ENCODE assay signal across 1 cellular context in the genomic region with DNA sequence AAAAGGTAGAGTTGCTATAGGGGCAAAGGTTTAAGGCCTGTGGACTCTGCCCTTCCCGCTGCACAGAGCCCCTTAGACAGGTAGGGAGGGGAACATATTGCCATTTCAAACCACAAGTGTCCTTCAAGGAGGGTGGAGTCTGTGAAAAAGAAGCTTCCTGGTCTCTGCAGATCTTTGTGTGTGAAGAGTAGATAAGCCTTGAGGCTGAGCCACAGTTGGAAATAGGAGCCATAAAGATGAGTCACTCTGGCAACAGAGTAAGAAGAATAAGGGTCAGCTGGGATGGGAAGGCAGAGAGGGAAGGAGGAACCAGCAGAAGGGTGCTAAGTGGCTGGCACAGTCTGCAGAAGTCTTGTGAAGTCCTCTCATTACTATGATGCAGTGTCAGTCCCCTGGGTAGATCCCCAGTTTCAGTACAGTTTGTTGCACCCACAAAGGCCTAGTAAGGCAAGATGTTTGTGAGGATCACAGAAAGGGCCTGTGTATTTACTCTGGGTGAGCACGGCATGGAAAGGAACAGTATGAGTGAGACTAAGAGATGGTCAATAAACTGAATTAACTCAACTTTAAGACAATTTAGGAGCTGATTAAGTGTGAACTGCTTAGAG.
TF ChIP-seq lines count a peak whose summit lies in the region.

No MANE protein-coding gene starts in this region.

TF ChIP-seq in K562, 482 proteins besides CTCF, POLR2A, EP300 and RAD21 (continued from another document and continues in another):
- TF ChIP-seq FOXK2 (conservative IDR thresholded peaks at IDR 0.05 in 1 of 2, IDR thresholded peaks at IDR 0.05 in 1 of 2; ENCODE audit: low read depth in 2 of 2), result peak; percentile 89 to 94
- TF ChIP-seq ZNF316 (IDR thresholded peaks at IDR 0.05), result peak; percentile 80
- TF ChIP-seq ZNF354B (CRISPR knock-in tag; IDR thresholded peaks at IDR 0.05), result no peak
- no peak for TF ChIP-seq PTTG1 (tag; IDR thresholded peaks at IDR 0.05; ENCODE audit: low read depth)
- no peak; the same call in 1 of the 2 replicates for TF ChIP-seq ZNF644 (tag; IDR thresholded peaks at IDR 0.05; ENCODE audit: low read depth)
- peak; percentile 41; the same call in 1 of the 2 replicates for TF ChIP-seq HCFC1 (IDR thresholded peaks at IDR 0.05; ENCODE audit: low read depth, low read length)
- 0 out of 2 replicates have a peak, but pooled peaks have one; percentile 39 for TF ChIP-seq ZNF224 (CRISPR knock-in tag; IDR thresholded peaks at IDR 0.05)
- no peak for TF ChIP-seq ZNF717 (CRISPR knock-in tag; IDR thresholded peaks at IDR 0.05)
- no peak for TF ChIP-seq ZNF785 (CRISPR knock-in tag; IDR thresholded peaks at IDR 0.05)
- peak; percentile 79 for TF ChIP-seq TAF9B (IDR thresholded peaks at IDR 0.05; ENCODE audit: partially characterized antibody)
- TF ChIP-seq TAF1 (IDR thresholded peaks at IDR 0.05; ENCODE audit: control insufficient read depth, extremely low read depth, insufficient read depth, low read length, severe bottlenecking), result peak; percentile 58
- TF ChIP-seq SPI1 (IDR thresholded peaks at IDR 0.05; ENCODE audit: borderline replicate concordance, low read depth, low read length), result peak; percentile 44
- peak; percentile 98 for TF ChIP-seq JUN (IDR thresholded peaks at IDR 0.05; ENCODE audit: borderline replicate concordance, low read depth, low read length)
- peak; percentile 86; the same call in 1 of the 2 replicates for TF ChIP-seq JUN (CRISPR knock-in tag; IDR thresholded peaks at IDR 0.05; ENCODE audit: borderline replicate concordance)
- TF ChIP-seq ZNF77 (CRISPR knock-in tag; IDR thresholded peaks at IDR 0.05), result no peak
- TF ChIP-seq ZSCAN32 (CRISPR knock-in tag; IDR thresholded peaks at IDR 0.05), result peak; percentile 23; the same call in 1 of the 2 replicates
- TF ChIP-seq MAFG (tag; conservative IDR thresholded peaks at IDR 0.05), result peak; percentile 76
- no peak for TF ChIP-seq ZBTB8A (IDR thresholded peaks at IDR 0.05; ENCODE audit: partially characterized antibody)
- TF ChIP-seq, protein P1, sequence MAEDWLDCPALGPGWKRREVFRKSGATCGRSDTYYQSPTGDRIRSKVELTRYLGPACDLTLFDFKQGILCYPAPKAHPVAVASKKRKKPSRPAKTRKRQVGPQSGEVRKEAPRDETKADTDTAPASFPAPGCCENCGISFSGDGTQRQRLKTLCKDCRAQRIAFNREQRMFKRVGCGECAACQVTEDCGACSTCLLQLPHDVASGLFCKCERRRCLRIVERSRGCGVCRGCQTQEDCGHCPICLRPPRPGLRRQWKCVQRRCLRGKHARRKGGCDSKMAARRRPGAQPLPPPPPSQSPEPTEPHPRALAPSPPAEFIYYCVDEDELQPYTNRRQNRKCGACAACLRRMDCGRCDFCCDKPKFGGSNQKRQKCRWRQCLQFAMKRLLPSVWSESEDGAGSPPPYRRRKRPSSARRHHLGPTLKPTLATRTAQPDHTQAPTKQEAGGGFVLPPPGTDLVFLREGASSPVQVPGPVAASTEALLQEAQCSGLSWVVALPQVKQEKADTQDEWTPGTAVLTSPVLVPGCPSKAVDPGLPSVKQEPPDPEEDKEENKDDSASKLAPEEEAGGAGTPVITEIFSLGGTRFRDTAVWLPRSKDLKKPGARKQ (CRISPR knock-in tag; IDR thresholded peaks at IDR 0.05), result no peak
- TF ChIP-seq, protein P2, sequence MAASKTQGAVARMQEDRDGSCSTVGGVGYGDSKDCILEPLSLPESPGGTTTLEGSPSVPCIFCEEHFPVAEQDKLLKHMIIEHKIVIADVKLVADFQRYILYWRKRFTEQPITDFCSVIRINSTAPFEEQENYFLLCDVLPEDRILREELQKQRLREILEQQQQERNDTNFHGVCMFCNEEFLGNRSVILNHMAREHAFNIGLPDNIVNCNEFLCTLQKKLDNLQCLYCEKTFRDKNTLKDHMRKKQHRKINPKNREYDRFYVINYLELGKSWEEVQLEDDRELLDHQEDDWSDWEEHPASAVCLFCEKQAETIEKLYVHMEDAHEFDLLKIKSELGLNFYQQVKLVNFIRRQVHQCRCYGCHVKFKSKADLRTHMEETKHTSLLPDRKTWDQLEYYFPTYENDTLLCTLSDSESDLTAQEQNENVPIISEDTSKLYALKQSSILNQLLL (CRISPR knock-in tag; IDR thresholded peaks at IDR 0.05; ENCODE audit: borderline replicate concordance), result no peak
- peak; percentile 93 for TF ChIP-seq LCOR (CRISPR knock-in tag; IDR thresholded peaks at IDR 0.05)
- peak; percentile 98 for TF ChIP-seq CBFA2T3 (IDR thresholded peaks at IDR 0.05)
- peak; percentile 91 for TF ChIP-seq DACH1 (IDR thresholded peaks at IDR 0.05; ENCODE audit: partially characterized antibody)
- TF ChIP-seq ZNF311 (CRISPR knock-in tag; IDR thresholded peaks at IDR 0.05), result peak; percentile 76
- TF ChIP-seq, protein P3, sequence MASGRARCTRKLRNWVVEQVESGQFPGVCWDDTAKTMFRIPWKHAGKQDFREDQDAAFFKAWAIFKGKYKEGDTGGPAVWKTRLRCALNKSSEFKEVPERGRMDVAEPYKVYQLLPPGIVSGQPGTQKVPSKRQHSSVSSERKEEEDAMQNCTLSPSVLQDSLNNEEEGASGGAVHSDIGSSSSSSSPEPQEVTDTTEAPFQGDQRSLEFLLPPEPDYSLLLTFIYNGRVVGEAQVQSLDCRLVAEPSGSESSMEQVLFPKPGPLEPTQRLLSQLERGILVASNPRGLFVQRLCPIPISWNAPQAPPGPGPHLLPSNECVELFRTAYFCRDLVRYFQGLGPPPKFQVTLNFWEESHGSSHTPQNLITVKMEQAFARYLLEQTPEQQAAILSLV (tag; IDR thresholded peaks at IDR 0.05), result no peak
- TF ChIP-seq MAZ (CRISPR knock-in tag; conservative IDR thresholded peaks at IDR 0.05 in 1 of 2, IDR thresholded peaks at IDR 0.05 in 1 of 2), result peak; percentile 55 to 80; a peak in 3 of 4 replicates
- TF ChIP-seq, protein P4, sequence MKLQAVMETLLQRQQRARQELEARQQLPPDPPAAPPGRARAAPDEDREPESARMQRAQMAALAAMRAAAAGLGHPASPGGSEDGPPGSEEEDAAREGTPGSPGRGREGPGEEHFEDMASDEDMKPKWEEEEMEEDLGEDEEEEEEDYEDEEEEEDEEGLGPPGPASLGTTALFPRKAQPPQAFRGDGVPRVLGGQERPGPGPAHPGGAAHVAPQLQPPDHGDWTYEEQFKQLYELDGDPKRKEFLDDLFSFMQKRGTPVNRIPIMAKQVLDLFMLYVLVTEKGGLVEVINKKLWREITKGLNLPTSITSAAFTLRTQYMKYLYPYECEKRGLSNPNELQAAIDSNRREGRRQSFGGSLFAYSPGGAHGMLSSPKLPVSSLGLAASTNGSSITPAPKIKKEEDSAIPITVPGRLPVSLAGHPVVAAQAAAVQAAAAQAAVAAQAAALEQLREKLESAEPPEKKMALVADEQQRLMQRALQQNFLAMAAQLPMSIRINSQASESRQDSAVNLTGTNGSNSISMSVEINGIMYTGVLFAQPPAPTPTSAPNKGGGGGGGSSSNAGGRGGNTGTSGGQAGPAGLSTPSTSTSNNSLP (IDR thresholded peaks at IDR 0.05; ENCODE audit: borderline replicate concordance, low read depth, low read length), result peak; percentile 68; the same call in 1 of the 2 replicates
- no peak for TF ChIP-seq SMAD2 (IDR thresholded peaks at IDR 0.05; ENCODE audit: low read depth, low read length)
- TF ChIP-seq RFX1 (IDR thresholded peaks at IDR 0.05), result peak; percentile 81
- TF ChIP-seq, protein P5, sequence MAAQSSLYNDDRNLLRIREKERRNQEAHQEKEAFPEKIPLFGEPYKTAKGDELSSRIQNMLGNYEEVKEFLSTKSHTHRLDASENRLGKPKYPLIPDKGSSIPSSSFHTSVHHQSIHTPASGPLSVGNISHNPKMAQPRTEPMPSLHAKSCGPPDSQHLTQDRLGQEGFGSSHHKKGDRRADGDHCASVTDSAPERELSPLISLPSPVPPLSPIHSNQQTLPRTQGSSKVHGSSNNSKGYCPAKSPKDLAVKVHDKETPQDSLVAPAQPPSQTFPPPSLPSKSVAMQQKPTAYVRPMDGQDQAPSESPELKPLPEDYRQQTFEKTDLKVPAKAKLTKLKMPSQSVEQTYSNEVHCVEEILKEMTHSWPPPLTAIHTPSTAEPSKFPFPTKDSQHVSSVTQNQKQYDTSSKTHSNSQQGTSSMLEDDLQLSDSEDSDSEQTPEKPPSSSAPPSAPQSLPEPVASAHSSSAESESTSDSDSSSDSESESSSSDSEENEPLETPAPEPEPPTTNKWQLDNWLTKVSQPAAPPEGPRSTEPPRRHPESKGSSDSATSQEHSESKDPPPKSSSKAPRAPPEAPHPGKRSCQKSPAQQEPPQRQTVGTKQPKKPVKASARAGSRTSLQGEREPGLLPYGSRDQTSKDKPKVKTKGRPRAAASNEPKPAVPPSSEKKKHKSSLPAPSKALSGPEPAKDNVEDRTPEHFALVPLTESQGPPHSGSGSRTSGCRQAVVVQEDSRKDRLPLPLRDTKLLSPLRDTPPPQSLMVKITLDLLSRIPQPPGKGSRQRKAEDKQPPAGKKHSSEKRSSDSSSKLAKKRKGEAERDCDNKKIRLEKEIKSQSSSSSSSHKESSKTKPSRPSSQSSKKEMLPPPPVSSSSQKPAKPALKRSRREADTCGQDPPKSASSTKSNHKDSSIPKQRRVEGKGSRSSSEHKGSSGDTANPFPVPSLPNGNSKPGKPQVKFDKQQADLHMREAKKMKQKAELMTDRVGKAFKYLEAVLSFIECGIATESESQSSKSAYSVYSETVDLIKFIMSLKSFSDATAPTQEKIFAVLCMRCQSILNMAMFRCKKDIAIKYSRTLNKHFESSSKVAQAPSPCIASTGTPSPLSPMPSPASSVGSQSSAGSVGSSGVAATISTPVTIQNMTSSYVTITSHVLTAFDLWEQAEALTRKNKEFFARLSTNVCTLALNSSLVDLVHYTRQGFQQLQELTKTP (IDR thresholded peaks at IDR 0.05; ENCODE audit: low read depth in 1 of 2, partially characterized antibody in 2 of 2), result peak in 1 of 2 experiments; percentile 95
- peak; percentile 42; the same call in 1 of the 2 replicates for TF ChIP-seq BRD4 (IDR thresholded peaks at IDR 0.05)
- no peak for TF ChIP-seq PHB (CRISPR knock-in tag; IDR thresholded peaks at IDR 0.05)
- TF ChIP-seq SUPT5H (IDR thresholded peaks at IDR 0.05), result peak; percentile 48; the same call in 1 of the 2 replicates
- peak; percentile 95 for TF ChIP-seq BRD9 (IDR thresholded peaks at IDR 0.05; ENCODE audit: low read depth, partially characterized antibody)
- peak; percentile 74 for TF ChIP-seq NUFIP1 (IDR thresholded peaks at IDR 0.05; ENCODE audit: partially characterized antibody)
- TF ChIP-seq ZNF584 (CRISPR knock-in tag; IDR thresholded peaks at IDR 0.05; ENCODE audit: low read depth), result peak; percentile 76; the same call in 1 of the 2 replicates
- TF ChIP-seq TAL1 (IDR thresholded peaks at IDR 0.05), result peak; percentile 97
- peak; percentile 86 for TF ChIP-seq CEBPG (CRISPR knock-in tag; IDR thresholded peaks at IDR 0.05)
- TF ChIP-seq CEBPG (tag; conservative IDR thresholded peaks at IDR 0.05 in 1 of 2, IDR thresholded peaks at IDR 0.05 in 1 of 2), result no peak
- 0 out of 2 replicates have a peak, but pooled peaks have one; percentile 3 for TF ChIP-seq HEY1 (CRISPR knock-in tag; IDR thresholded peaks at IDR 0.05; ENCODE audit: borderline replicate concordance)
- peak; percentile 99 for TF ChIP-seq ARID1B (IDR thresholded peaks at IDR 0.05)
- peak; percentile 89 for TF ChIP-seq CCNT2 (IDR thresholded peaks at IDR 0.05; ENCODE audit: borderline replicate concordance, extremely low read depth, insufficient read length, low read depth, low read length)
- TF ChIP-seq HDAC3 (IDR thresholded peaks at IDR 0.05; ENCODE audit: borderline replicate concordance, partially characterized antibody), result peak; percentile 73
- no peak; the same call in 1 of the 2 replicates for TF ChIP-seq HLTF (IDR thresholded peaks at IDR 0.05)
- TF ChIP-seq NCOA4 (IDR thresholded peaks at IDR 0.05; ENCODE audit: partially characterized antibody), result no peak
- peak; percentile 73; the same call in 1 of the 2 replicates for TF ChIP-seq GATAD2A (IDR thresholded peaks at IDR 0.05)
- 0 out of 2 replicates have a peak, but pooled peaks have one; percentile 47 for TF ChIP-seq CBFB (CRISPR knock-in tag; IDR thresholded peaks at IDR 0.05)
- no peak for TF ChIP-seq MED1 (CRISPR knock-in tag; IDR thresholded peaks at IDR 0.05; ENCODE audit: borderline replicate concordance)
- no peak for TF ChIP-seq HMG20B (CRISPR knock-in tag; IDR thresholded peaks at IDR 0.05)
- no peak for TF ChIP-seq BACH1 (tag; IDR thresholded peaks at IDR 0.05)
- TF ChIP-seq POLR2G (IDR thresholded peaks at IDR 0.05; ENCODE audit: low read depth, low read length), result 0 out of 2 replicates have a peak, but pooled peaks have one; percentile 16
- TF ChIP-seq, protein P6, sequence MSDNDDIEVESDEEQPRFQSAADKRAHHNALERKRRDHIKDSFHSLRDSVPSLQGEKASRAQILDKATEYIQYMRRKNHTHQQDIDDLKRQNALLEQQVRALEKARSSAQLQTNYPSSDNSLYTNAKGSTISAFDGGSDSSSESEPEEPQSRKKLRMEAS (CRISPR knock-in tag; IDR thresholded peaks at IDR 0.05), result 0 out of 2 replicates have a peak, but pooled peaks have one; percentile 41
- TF ChIP-seq, protein P7, sequence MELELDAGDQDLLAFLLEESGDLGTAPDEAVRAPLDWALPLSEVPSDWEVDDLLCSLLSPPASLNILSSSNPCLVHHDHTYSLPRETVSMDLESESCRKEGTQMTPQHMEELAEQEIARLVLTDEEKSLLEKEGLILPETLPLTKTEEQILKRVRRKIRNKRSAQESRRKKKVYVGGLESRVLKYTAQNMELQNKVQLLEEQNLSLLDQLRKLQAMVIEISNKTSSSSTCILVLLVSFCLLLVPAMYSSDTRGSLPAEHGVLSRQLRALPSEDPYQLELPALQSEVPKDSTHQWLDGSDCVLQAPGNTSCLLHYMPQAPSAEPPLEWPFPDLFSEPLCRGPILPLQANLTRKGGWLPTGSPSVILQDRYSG (tag; conservative IDR thresholded peaks at IDR 0.05; ENCODE audit: low read depth), result peak; percentile 65; the same call in 1 of the 2 replicates
- no peak for TF ChIP-seq ZNF586 (CRISPR knock-in tag; conservative IDR thresholded peaks at IDR 0.05)
- peak; percentile 73 to 91; a peak in 3 of 4 replicates for TF ChIP-seq RCOR1 (IDR thresholded peaks at IDR 0.05; ENCODE audit: borderline replicate concordance in 1 of 2, low read depth in 2 of 2, low read length in 2 of 2)
- peak; percentile 100 for TF ChIP-seq DPF2 (IDR thresholded peaks at IDR 0.05)
- peak; percentile 99 for TF ChIP-seq TCF3 (CRISPR knock-in tag; IDR thresholded peaks at IDR 0.05)
- peak in 1 of 2 experiments; percentile 34 for TF ChIP-seq NCOA2 (IDR thresholded peaks at IDR 0.05; ENCODE audit: partially characterized antibody in 2 of 2)
- peak; percentile 96 for TF ChIP-seq NCOR1 (IDR thresholded peaks at IDR 0.05)
- no peak for TF ChIP-seq NFIX (CRISPR knock-in tag; IDR thresholded peaks at IDR 0.05; ENCODE audit: low read depth)
- TF ChIP-seq ZNF23 (CRISPR knock-in tag; IDR thresholded peaks at IDR 0.05), result no peak
- TF ChIP-seq MBD2 (IDR thresholded peaks at IDR 0.05; ENCODE audit: borderline replicate concordance, low read depth), result peak; percentile 80
- TF ChIP-seq SMARCC2 (IDR thresholded peaks at IDR 0.05; ENCODE audit: low read depth), result peak; percentile 99
